In genomic region chr5:112878760-112879159, GRCh38 we compare ENCODE assay signal across 9 cellular contexts. TPM values are rescaled to one million over a fixed set of nuclear protein-coding genes. Genes with fewer than 3 reads are reported as not detected.
DNase-seq lines count a peak whose midpoint lies in the region; FAIRE-seq and TF ChIP-seq lines count a peak whose summit lies in the region.
"Had no signal": no experiment of that assay in that cellular context is flagged by ENCODE, and none has a peak within 500 bp of the region (broad histone marks: within the 10 kb centered on the region; RNA-seq: fewer than 3 reads in every experiment).

No MANE protein-coding gene starts in this region.

- dilution Hi-C loops in endothelial cell of umbilical vein (cut with MboI; ENCODE audit: extremely low pct_ligation_motif_present, low sequenced_read_pairs), result no loop called here

- no peak overlapping the region for H3K4me2 ChIP-seq in endothelial cell of umbilical vein (ENCODE audit: insufficient read depth, low read length)

- H3K36me3 ChIP-seq in endothelial cell of umbilical vein (ENCODE audit: control insufficient read depth in 2 of 2, extremely low read depth in 1 of 2, insufficient read depth in 2 of 2, low read length in 2 of 2), result peaks cover 9 to 16% of the 10 kb centered on the region in 2 experiments
- no peaks in the 10 kb centered on the region for H3K36me3 ChIP-seq in uterus

- intact Hi-C loops in endothelial cell of umbilical vein (cut with micrococcal nuclease) (no loop called here), uterus (cut with DNase I; ENCODE audit: low total_unique reads) (no loop called here)

- H3K27ac ChIP-seq in endothelial cell of umbilical vein (ENCODE audit: insufficient read depth, low read depth, low read length) (peak overlapping the region; percentile 21), uterus (no peak overlapping the region)
- H3K27ac ChIP-seq: HL-60 had no signal

- H3K4me1 ChIP-seq in endothelial cell of umbilical vein (ENCODE audit: control insufficient read depth, extremely low read depth, insufficient read depth, low read length) (peaks cover 4% of the 10 kb centered on the region), uterus (no peaks in the 10 kb centered on the region)

- peak; percentile 48 for FAIRE-seq in endothelial cell of umbilical vein (lab: Jason Lieb, UNC)

- no peak overlapping the region for H2AFZ ChIP-seq in endothelial cell of umbilical vein (ENCODE audit: low read depth, low read length)

- H3K9me1 ChIP-seq in endothelial cell of umbilical vein (replicated peaks; ENCODE audit: control insufficient read depth, extremely low read depth, insufficient read depth, low read length), result no peaks in the 10 kb centered on the region

- H3K4me3 ChIP-seq in endothelial cell of umbilical vein (replicated peaks in 1 of 3; ENCODE audit: insufficient read depth in 1 of 3, low read depth in 1 of 3, low read length in 3 of 3), result no peak overlapping the region
- no peak overlapping the region for H3K4me3 ChIP-seq in uterus

- no peak overlapping the region for H3K9ac ChIP-seq in endothelial cell of umbilical vein (replicated peaks; ENCODE audit: extremely low read depth, insufficient read depth, low read length)

- peak; percentile 43 for DNase-seq in NK-92 treated with Interleukin-12 subunit alpha and Interleukin-12 subunit beta, amount 100 ng/mL, for 24 hours (lab: John Stamatoyannopoulos, UW)
- DNase-seq in NK-92 (lab: John Stamatoyannopoulos, UW; ENCODE audit: unreplicated experiment), result no peak
- DNase-seq in activated CD4-positive, alpha-beta T cell treated with anti-CD3 and anti-CD28 coated beads for 1 hour, result peak; percentile 31
- DNase-seq in endothelial cell of umbilical vein (ENCODE audit: low read depth, low spot score), result peak; percentile 10
- peak; percentile 18 for DNase-seq in stimulated activated CD8-positive, alpha-beta memory T cell treated with anti-CD3 and anti-CD28 coated beads, Interleukin-7, amount 100 ng/mL, for 24 hours (ENCODE audit: low read depth)
- no peak for DNase-seq in COR-L47 (lab: John Stamatoyannopoulos, UW)
- no peak for DNase-seq in uterus
- no peak for DNase-seq in HuH-7.5 (ENCODE audit: low spot score)

- POLR2A ChIA-PET in endothelial cell of umbilical vein (lab: Charles Lee), result no interaction called here

- no peaks in the 10 kb centered on the region for H3K27me3 ChIP-seq in endothelial cell of umbilical vein (ENCODE audit: control insufficient read depth in 2 of 2, insufficient read depth in 2 of 2, low read length in 2 of 2)
- H3K27me3 ChIP-seq in uterus, result no peaks in the 10 kb centered on the region

- no peaks in the 10 kb centered on the region for H4K20me1 ChIP-seq in endothelial cell of umbilical vein (replicated peaks; ENCODE audit: control insufficient read depth, extremely low read depth, insufficient read depth, low read length)

- TF ChIP-seq POLR2A in endothelial cell of umbilical vein (IDR thresholded peaks at IDR 0.05; ENCODE audit: low read depth, low read length), result no peak
- no peak for TF ChIP-seq POLR2A in uterus (IDR thresholded peaks at IDR 0.05)

- no TSS peak for BruUV-seq in endothelial cell of umbilical vein (replicated peaks; lab: Mats Ljungman, UMichigan)

- peaks cover 2% of the 10 kb centered on the region for H3K79me2 ChIP-seq in endothelial cell of umbilical vein (ENCODE audit: control insufficient read depth, insufficient read depth, low read length)

- no peaks in the 10 kb centered on the region for H3K9me3 ChIP-seq in endothelial cell of umbilical vein (replicated peaks; ENCODE audit: control insufficient read depth, insufficient read depth, low read length)
- H3K9me3 ChIP-seq in uterus, result no peaks in the 10 kb centered on the region

- TF ChIP-seq CTCF in endothelial cell of umbilical vein (IDR thresholded peaks at IDR 0.05; ENCODE audit: extremely low read depth in 1 of 2, insufficient read depth in 1 of 2, low read depth in 1 of 2, low read length in 2 of 2) (no peak), uterus (IDR thresholded peaks at IDR 0.05) (no peak)

- CTCF ChIA-PET in endothelial cell of umbilical vein (lab: Charles Lee), result interaction anchor here (1.4 kb wide), 1 partner anchor 30 kb away, joined by 6 read pairs; no protein-coding TSS in a partner anchor

TF ChIP-seq in endothelial cell of umbilical vein, 7 proteins besides CTCF, POLR2A, EP300 and RAD21:
- peak; percentile 34 for TF ChIP-seq JUN (IDR thresholded peaks at IDR 0.05; ENCODE audit: borderline replicate concordance, insufficient read depth, insufficient read length, low read depth)
- TF ChIP-seq POLR2AphosphoS5 (IDR thresholded peaks at IDR 0.05; ENCODE audit: insufficient read depth, low read depth, low read length), result no peak

RNA-seq across cellular contexts. Expression of gene SRP19, which starts 17.7 kb away (rescaled TPM):
- total RNA-seq in endothelial cell of umbilical vein, result 69.2 and 69.4 TPM in 2 replicates
- polyA plus RNA-seq in endothelial cell of umbilical vein, result 18.4 and 28.6 TPM in 2 replicates
- 66.4 and 82.3 TPM in 2 replicates for polyA plus RNA-seq in endothelial cell of umbilical vein (2011; cell fraction: cytosol; rRNA removed)
- 38.5 and 60.9 TPM in 2 replicates for polyA plus RNA-seq in endothelial cell of umbilical vein (2011; cell fraction: nucleus; rRNA removed)
- polyA plus RNA-seq in endothelial cell of umbilical vein (2012), result 90.7 and 137 TPM in 2 replicates
- 9.5 and 14.9 TPM in 2 replicates for polyA minus RNA-seq in endothelial cell of umbilical vein
- 19.0 TPM for polyA minus RNA-seq in endothelial cell of umbilical vein (2011; cell fraction: cytosol; rRNA and poly(A)+ RNA removed)
- 11.5 and 17.0 TPM in 2 replicates for polyA minus RNA-seq in endothelial cell of umbilical vein (2011; cell fraction: nucleus; rRNA and poly(A)+ RNA removed)
- total RNA-seq in uterus, result 100 to 1,000 TPM in 1 of 4 donors, 10 to 100 TPM in 3; 37.1 to 154 (median 49.7) TPM

RNA-seq across cellular contexts. Expression of gene REEP5, which starts 43.3 kb away (rescaled TPM):
- total RNA-seq in endothelial cell of umbilical vein (84.5 and 98.0 TPM in 2 replicates), uterus (10 to 100 TPM; 35.6 to 77.1 (median 56.2) TPM)
- 163 and 185 TPM in 2 replicates for polyA plus RNA-seq in endothelial cell of umbilical vein
- polyA plus RNA-seq in endothelial cell of umbilical vein (2011; cell fraction: cytosol; rRNA removed), result 98.1 and 119 TPM in 2 replicates
- polyA plus RNA-seq in endothelial cell of umbilical vein (2011; cell fraction: nucleus; rRNA removed), result 38.4 and 47.6 TPM in 2 replicates
- 71.6 and 77.4 TPM in 2 replicates for polyA plus RNA-seq in endothelial cell of umbilical vein (2012)
- 452 and 453 TPM in 2 replicates for polyA minus RNA-seq in endothelial cell of umbilical vein
- 79.0 TPM for polyA minus RNA-seq in endothelial cell of umbilical vein (2011; cell fraction: cytosol; rRNA and poly(A)+ RNA removed)
- 42.1 and 49.0 TPM in 2 replicates for polyA minus RNA-seq in endothelial cell of umbilical vein (2011; cell fraction: nucleus; rRNA and poly(A)+ RNA removed)

Comparison
In these comparisons a context has a peak if more than half of its experiments do, and no peak if none do; other contexts are left out.
1. DNase-seq: peak in NK-92 treated with Interleukin-12 subunit alpha and Interleukin-12 subunit beta, amount 100 ng/mL, for 24 hours (single experiment), activated CD4-positive, alpha-beta T cell treated with anti-CD3 and anti-CD28 coated beads for 1 hour (single experiment), endothelial cell of umbilical vein (single experiment) and stimulated activated CD8-positive, alpha-beta memory T cell treated with anti-CD3 and anti-CD28 coated beads, Interleukin-7, amount 100 ng/mL, for 24 hours (single experiment); none in NK-92 (single experiment), COR-L47 (single experiment), uterus (0 of 2) and HuH-7.5 (single experiment).